ENCODE assay signal across 1 cellular context in genomic region chr1:22131875-22132486, GRCh38.
TF ChIP-seq lines count a peak whose summit lies in the region.

No MANE protein-coding gene starts in this region.

TF ChIP-seq in HepG2, 621 proteins besides CTCF, POLR2A, EP300 and RAD21 (continued from another document and continues in another):
- no peak for TF ChIP-seq ZBTB33 (CRISPR knock-in tag; IDR thresholded peaks at IDR 0.05)
- no peak for TF ChIP-seq ZNF609 (CRISPR knock-in tag; IDR thresholded peaks at IDR 0.05; ENCODE audit: borderline replicate concordance)
- TF ChIP-seq KDM5B (CRISPR knock-in tag; IDR thresholded peaks at IDR 0.05; ENCODE audit: borderline replicate concordance): no peak; the same call in 1 of the 2 replicates
- 0 out of 2 replicates have a peak, but pooled peaks have one; percentile 34 for TF ChIP-seq ZNF501 (CRISPR knock-in tag; IDR thresholded peaks at IDR 0.05)
- TF ChIP-seq STAT6 (CRISPR knock-in tag; IDR thresholded peaks at IDR 0.05; ENCODE audit: borderline replicate concordance): no peak
- TF ChIP-seq SIX1 (CRISPR knock-in tag; IDR thresholded peaks at IDR 0.05; ENCODE audit: borderline replicate concordance): no peak
- TF ChIP-seq ZUFSP (CRISPR knock-in tag; IDR thresholded peaks at IDR 0.05; ENCODE audit: borderline replicate concordance): no peak
- no peak for TF ChIP-seq ZBTB14 (CRISPR knock-in tag; IDR thresholded peaks at IDR 0.05)
- TF ChIP-seq CREB1 (IDR thresholded peaks at IDR 0.05): no peak
- no peak for TF ChIP-seq CREB1 (CRISPR knock-in tag; IDR thresholded peaks at IDR 0.05)
- no peak for TF ChIP-seq RARG (CRISPR knock-in tag; IDR thresholded peaks at IDR 0.05; ENCODE audit: low read depth)
- TF ChIP-seq CBX2 (IDR thresholded peaks at IDR 0.05; ENCODE audit: low read depth, low read length): no peak
- no peak for TF ChIP-seq CBX2 (CRISPR knock-in tag; IDR thresholded peaks at IDR 0.05; ENCODE audit: low read depth)
- no peak for TF ChIP-seq SKI (IDR thresholded peaks at IDR 0.05; ENCODE audit: partially characterized antibody)
- 0 out of 2 replicates have a peak, but pooled peaks have one; percentile 37 for TF ChIP-seq BORCS8-MEF2B (CRISPR knock-in tag; IDR thresholded peaks at IDR 0.05)
- no peak for TF ChIP-seq SP4 (CRISPR knock-in tag; IDR thresholded peaks at IDR 0.05)
- 0 out of 2 replicates have a peak, but pooled peaks have one; percentile 38 for TF ChIP-seq REPIN1 (CRISPR knock-in tag; IDR thresholded peaks at IDR 0.05; ENCODE audit: borderline replicate concordance, low read depth)
- TF ChIP-seq ZFP36L1 (CRISPR knock-in tag; IDR thresholded peaks at IDR 0.05): no peak
- no peak for TF ChIP-seq ZMYM4 (CRISPR knock-in tag; IDR thresholded peaks at IDR 0.05)
- no peak for TF ChIP-seq IRF1 (CRISPR knock-in tag; IDR thresholded peaks at IDR 0.05; ENCODE audit: low read depth)
- no peak for TF ChIP-seq TIGD3 (CRISPR knock-in tag; IDR thresholded peaks at IDR 0.05; ENCODE audit: borderline replicate concordance)
- no peak for TF ChIP-seq ZNF441 (CRISPR knock-in tag; IDR thresholded peaks at IDR 0.05; ENCODE audit: borderline replicate concordance)
- no peak for TF ChIP-seq PITX1 (CRISPR knock-in tag; IDR thresholded peaks at IDR 0.05)
- 0 out of 2 replicates have a peak, but pooled peaks have one; percentile 44 for TF ChIP-seq FOXC1 (CRISPR knock-in tag; IDR thresholded peaks at IDR 0.05; ENCODE audit: borderline replicate concordance)
- TF ChIP-seq THRA (CRISPR knock-in tag; IDR thresholded peaks at IDR 0.05; ENCODE audit: borderline replicate concordance): no peak
- no peak for TF ChIP-seq ZNF749 (CRISPR knock-in tag; IDR thresholded peaks at IDR 0.05; ENCODE audit: borderline replicate concordance)
- TF ChIP-seq NFRKB (IDR thresholded peaks at IDR 0.05): no peak
- no peak for TF ChIP-seq ZNF780A (CRISPR knock-in tag; IDR thresholded peaks at IDR 0.05)
- no peak for TF ChIP-seq NFE2 (CRISPR knock-in tag; IDR thresholded peaks at IDR 0.05)
- TF ChIP-seq RFX3 (CRISPR knock-in tag; IDR thresholded peaks at IDR 0.05): no peak
- no peak for TF ChIP-seq TEF (CRISPR knock-in tag; IDR thresholded peaks at IDR 0.05)
- TF ChIP-seq ZNF512 (CRISPR knock-in tag; IDR thresholded peaks at IDR 0.05): no peak
- TF ChIP-seq RAD51 (IDR thresholded peaks at IDR 0.05; ENCODE audit: borderline replicate concordance): no peak
- TF ChIP-seq ATF2 (CRISPR knock-in tag; IDR thresholded peaks at IDR 0.05): no peak
- no peak for TF ChIP-seq MLLT10 (CRISPR knock-in tag; IDR thresholded peaks at IDR 0.05)
- no peak for TF ChIP-seq HOXA9 (CRISPR knock-in tag; IDR thresholded peaks at IDR 0.05; ENCODE audit: borderline replicate concordance)
- TF ChIP-seq SALL1 (CRISPR knock-in tag; IDR thresholded peaks at IDR 0.05): no peak
- no peak for TF ChIP-seq POLR2G (IDR thresholded peaks at IDR 0.05; ENCODE audit: low read depth, low read length)
- TF ChIP-seq ZSCAN9 (CRISPR knock-in tag; IDR thresholded peaks at IDR 0.05; ENCODE audit: borderline replicate concordance): no peak
- no peak for TF ChIP-seq PHF8 (CRISPR knock-in tag; IDR thresholded peaks at IDR 0.05)
- TF ChIP-seq SP1 (IDR thresholded peaks at IDR 0.05): no peak
- no peak for TF ChIP-seq SP1 (CRISPR knock-in tag; IDR thresholded peaks at IDR 0.05)
- no peak for TF ChIP-seq ZSCAN29 (CRISPR knock-in tag; conservative IDR thresholded peaks at IDR 0.05)
- no peak for TF ChIP-seq ZSCAN31 (CRISPR knock-in tag; IDR thresholded peaks at IDR 0.05; ENCODE audit: low read depth)
